In genomic region chr2:128215897-128216645, GRCh38 we compare ENCODE assay signal across 31 cellular contexts.
DNase-seq lines count a peak whose midpoint lies in the region; ATAC-seq, FAIRE-seq and TF ChIP-seq lines count a peak whose summit lies in the region.
"Had no signal": no experiment of that assay in that cellular context is flagged by ENCODE, and none has a peak within 500 bp of the region (broad histone marks: within the 10 kb centered on the region; RNA-seq: fewer than 3 reads in every experiment).

No MANE protein-coding gene starts in this region.

- no peak; the same call in 2 of the 3 replicates for ATAC-seq in HepG2
- no peak for ATAC-seq in right lobe of liver
- no peak for ATAC-seq in heart right ventricle
- no peak for ATAC-seq in HG02884 (IDR thresholded peaks at IDR 0.05; ENCODE audit: unreplicated experiment)
- ATAC-seq: GM12878, Panc1 had no signal

- H4K20me1 ChIP-seq in HepG2 (ENCODE audit: insufficient read depth, low read length), result no peaks in the 10 kb centered on the region
- H4K20me1 ChIP-seq: BLaER1 had no signal

- no peak for FAIRE-seq in HepG2 (lab: Jason Lieb, UNC)
- FAIRE-seq: colon, GM12878, HTR-8/SVneo, small intestine had no signal

- H3K4me3 ChIP-seq in HepG2 (replicated peaks in 1 of 3; ENCODE audit: insufficient read depth in 1 of 3, low read depth in 2 of 3, low read length in 3 of 3) (no peak overlapping the region), right lobe of liver (no peak overlapping the region), heart right ventricle (no peak overlapping the region)
- H3K4me3 ChIP-seq: BLaER1, GM12878, hepatocyte, SK-N-MC, suprapubic skin had no signal

- H2AFZ ChIP-seq in HepG2 (ENCODE audit: low read length), result no peak overlapping the region
- H2AFZ ChIP-seq: hepatocyte had no signal

- POLR2A ChIA-PET in HepG2 (lab: Yijun Ruan, JAX), result interaction anchor here (0.8 kb wide), 1 partner anchor 20 kb away, joined by 4 read pairs; no protein-coding TSS in a partner anchor

- DNase-seq in HepG2 (ENCODE audit: low spot score) (no peak), right lobe of liver (no peak), NOMO-1 (lab: John Stamatoyannopoulos, UW; ENCODE audit: unreplicated experiment in 2 of 2) (peak; percentile 35 to 54), astrocyte of the hippocampus (ENCODE audit: low read depth, low spot score) (peak; percentile 32), heart right ventricle (no peak), EL (no peak), cerebellar cortex (ENCODE audit: low spot score) (no peak)
- DNase-seq: activated CD4-positive, alpha-beta memory T cell treated with anti-CD3 and anti-CD28 coated beads, Interleukin-2, amount 10 ng/mL, durations not matched to agents 7 days and 5 days; activated effector memory CD4-positive, alpha-beta T cell treated with Interleukin-2 at 50 U/mL for 16 hours; activated naive CD8-positive, alpha-beta T cell treated with anti-CD3 and anti-CD28 coated beads, Interleukin-2, amount 10 ng/mL, durations not matched to agents 7 days and 5 days; activated T-cell treated with anti-CD3 and anti-CD28 coated beads for 4 hours; Caco-2; DMS79; effector memory CD4-positive, alpha-beta T cell; foreskin fibroblast; H9; Kasumi-1; left colon; NCI-H2081 treated with DMSO at 0.1 percent for 48 hours; occipital lobe; small intestine; stimulated activated CD4-positive, alpha-beta T cell treated with anti-CD3 and anti-CD28 coated beads, Interleukin-2, amount 100 ng/mL, for 24 hours had no signal

- no peaks in the 10 kb centered on the region; a peak in 1 of 5 replicates for H3K27me3 ChIP-seq in HepG2 (ENCODE audit: control insufficient read depth in 1 of 2, insufficient read depth in 2 of 2, low read length in 2 of 2)
- H3K27me3 ChIP-seq in right lobe of liver, result no peaks in the 10 kb centered on the region
- H3K27me3 ChIP-seq in heart right ventricle, result no peaks in the 10 kb centered on the region
- H3K27me3 ChIP-seq: BLaER1, hepatocyte, suprapubic skin had no signal

- intact Hi-C loops in HepG2 (cut with micrococcal nuclease; ENCODE audit: unreplicated experiment) (no loop called here), right lobe of liver (cut with DNase I) (no loop called here), heart right ventricle (cut with DNase I) (no loop called here)

- no peak for TF ChIP-seq CTCF in HepG2 (CRISPR knock-in tag; IDR thresholded peaks at IDR 0.05)
- no peak for TF ChIP-seq CTCF in right lobe of liver (IDR thresholded peaks at IDR 0.05)
- no peak for TF ChIP-seq CTCF in heart right ventricle (IDR thresholded peaks at IDR 0.05)

- no peak for TF ChIP-seq RAD21 in HepG2 (CRISPR knock-in tag; IDR thresholded peaks at IDR 0.05)

- 80% methylated on average over 10 of the region's 10 CpGs for WGBS in HepG2 (ENCODE audit: low lambda C conversion rate)
- WGBS in right lobe of liver (ENCODE audit: insufficient coverage, low coverage, low lambda C conversion rate, missing lambda C conversion rate), result 70% methylated on average over 8 of the region's 10 CpGs
- WGBS in heart right ventricle, 2 donors, result 89 to 92% methylated on average over 10 of the region's 10 CpGs

- BruUV-seq in HepG2 (replicated peaks; lab: Mats Ljungman, UMichigan), result no TSS peak

- H3K27ac ChIP-seq in HepG2 (ENCODE audit: extremely low read length, insufficient read depth, low read length) (no peak overlapping the region), right lobe of liver (no peak overlapping the region), heart right ventricle (no peak overlapping the region)
- H3K27ac ChIP-seq: BLaER1, hepatocyte, SK-N-MC, suprapubic skin had no signal

- no peaks in the 10 kb centered on the region for H3K79me2 ChIP-seq in HepG2 (ENCODE audit: insufficient read depth, low read length)
- H3K79me2 ChIP-seq: hepatocyte had no signal

- CTCF ChIA-PET in HepG2 (lab: Yijun Ruan, JAX; ENCODE audit: low intra/inter-chr PET ratio, low total read pairs), result no interaction called here

- H3K36me3 ChIP-seq in HepG2 (replicated peaks in 1 of 2; ENCODE audit: control insufficient read depth in 1 of 2, insufficient read depth in 2 of 2, low read length in 2 of 2) (no peaks in the 10 kb centered on the region), right lobe of liver (no peaks in the 10 kb centered on the region), heart right ventricle (no peaks in the 10 kb centered on the region)
- H3K36me3 ChIP-seq: BLaER1, suprapubic skin had no signal

- TF ChIP-seq EP300 in HepG2 (IDR thresholded peaks at IDR 0.05; ENCODE audit: low read depth in 2 of 2, low read length in 2 of 2) (no peak), HepG2 (CRISPR knock-in tag; IDR thresholded peaks at IDR 0.05; ENCODE audit: borderline replicate concordance) (no peak)

- H3K4me1 ChIP-seq in HepG2 (ENCODE audit: insufficient read depth, low read length) (peaks cover 14% of the 10 kb centered on the region), right lobe of liver (no peaks in the 10 kb centered on the region), heart right ventricle (no peaks in the 10 kb centered on the region)
- H3K4me1 ChIP-seq: Caco-2, suprapubic skin had no signal

- H3K4me2 ChIP-seq in HepG2 (ENCODE audit: low read depth, low read length), result no peak overlapping the region
- H3K4me2 ChIP-seq: BLaER1, hepatocyte had no signal

- TF ChIP-seq POLR2A in HepG2 (IDR thresholded peaks at IDR 0.05; ENCODE audit: insufficient read depth in 1 of 2, low read depth in 2 of 2, low read length in 2 of 2) (no peak), right lobe of liver (IDR thresholded peaks at IDR 0.05) (no peak)

- in situ Hi-C loops in HepG2 (cut with HindIII; ENCODE audit: extremely low pct_ligation_motif_present, low pct_unique_long_range_greater_than_20kb), result no loop called here

- H3K9ac ChIP-seq in HepG2 (ENCODE audit: insufficient read depth, low read depth, low read length), result no peak overlapping the region
- H3K9ac ChIP-seq: BLaER1 had no signal

- H3K9me3 ChIP-seq in HepG2 (ENCODE audit: low read length) (no peaks in the 10 kb centered on the region), right lobe of liver (no peaks in the 10 kb centered on the region), heart right ventricle (no peaks in the 10 kb centered on the region)
- H3K9me3 ChIP-seq: BLaER1, Caco-2, suprapubic skin had no signal

TF ChIP-seq in HepG2, 621 proteins besides CTCF, POLR2A, EP300 and RAD21:
- TF ChIP-seq SALL2 (CRISPR knock-in tag; IDR thresholded peaks at IDR 0.05), result no peak
- no peak for TF ChIP-seq SIX4 (CRISPR knock-in tag; IDR thresholded peaks at IDR 0.05)
- no peak for TF ChIP-seq ZNF510 (CRISPR knock-in tag; IDR thresholded peaks at IDR 0.05; ENCODE audit: low read depth)
- peak; percentile 66 for TF ChIP-seq MAFF (IDR thresholded peaks at IDR 0.05; ENCODE audit: low read depth, low read length)
- no peak for TF ChIP-seq ZNF326 (CRISPR knock-in tag; IDR thresholded peaks at IDR 0.05; ENCODE audit: borderline replicate concordance)
- no peak for TF ChIP-seq RFXANK (CRISPR knock-in tag; IDR thresholded peaks at IDR 0.05)
- TF ChIP-seq ZNF234 (CRISPR knock-in tag; conservative IDR thresholded peaks at IDR 0.05), result no peak
- no peak for TF ChIP-seq TGIF2 (CRISPR knock-in tag; IDR thresholded peaks at IDR 0.05)
- TF ChIP-seq MAF1 (CRISPR knock-in tag; IDR thresholded peaks at IDR 0.05; ENCODE audit: borderline replicate concordance), result no peak
- peak; percentile 44 to 76; a peak in 3 of 4 replicates for TF ChIP-seq MAFK (conservative IDR thresholded peaks at IDR 0.05 in 1 of 2, IDR thresholded peaks at IDR 0.05 in 1 of 2; ENCODE audit: low read length in 2 of 2)
- TF ChIP-seq ZC3H13 (CRISPR knock-in tag; IDR thresholded peaks at IDR 0.05), result no peak
- no peak for TF ChIP-seq ZNF207 (IDR thresholded peaks at IDR 0.05; ENCODE audit: borderline replicate concordance)
- peak; percentile 49 for TF ChIP-seq NFYC (CRISPR knock-in tag; IDR thresholded peaks at IDR 0.05)
- no peak for TF ChIP-seq ZSCAN22 (CRISPR knock-in tag; IDR thresholded peaks at IDR 0.05)
- no peak for TF ChIP-seq MZF1 (CRISPR knock-in tag; IDR thresholded peaks at IDR 0.05; ENCODE audit: borderline replicate concordance)

Comparison
In these comparisons a context has a peak if more than half of its experiments do, and no peak if none do; other contexts are left out.
1. DNase-seq: peak in NOMO-1 (2 of 2) and astrocyte of the hippocampus (single experiment); none in HepG2 (single experiment), right lobe of liver (0 of 3), heart right ventricle (0 of 2), EL (single experiment) and cerebellar cortex (single experiment).